Comparison of ENCODE assay signal across 2 cellular contexts in the genomic region with DNA sequence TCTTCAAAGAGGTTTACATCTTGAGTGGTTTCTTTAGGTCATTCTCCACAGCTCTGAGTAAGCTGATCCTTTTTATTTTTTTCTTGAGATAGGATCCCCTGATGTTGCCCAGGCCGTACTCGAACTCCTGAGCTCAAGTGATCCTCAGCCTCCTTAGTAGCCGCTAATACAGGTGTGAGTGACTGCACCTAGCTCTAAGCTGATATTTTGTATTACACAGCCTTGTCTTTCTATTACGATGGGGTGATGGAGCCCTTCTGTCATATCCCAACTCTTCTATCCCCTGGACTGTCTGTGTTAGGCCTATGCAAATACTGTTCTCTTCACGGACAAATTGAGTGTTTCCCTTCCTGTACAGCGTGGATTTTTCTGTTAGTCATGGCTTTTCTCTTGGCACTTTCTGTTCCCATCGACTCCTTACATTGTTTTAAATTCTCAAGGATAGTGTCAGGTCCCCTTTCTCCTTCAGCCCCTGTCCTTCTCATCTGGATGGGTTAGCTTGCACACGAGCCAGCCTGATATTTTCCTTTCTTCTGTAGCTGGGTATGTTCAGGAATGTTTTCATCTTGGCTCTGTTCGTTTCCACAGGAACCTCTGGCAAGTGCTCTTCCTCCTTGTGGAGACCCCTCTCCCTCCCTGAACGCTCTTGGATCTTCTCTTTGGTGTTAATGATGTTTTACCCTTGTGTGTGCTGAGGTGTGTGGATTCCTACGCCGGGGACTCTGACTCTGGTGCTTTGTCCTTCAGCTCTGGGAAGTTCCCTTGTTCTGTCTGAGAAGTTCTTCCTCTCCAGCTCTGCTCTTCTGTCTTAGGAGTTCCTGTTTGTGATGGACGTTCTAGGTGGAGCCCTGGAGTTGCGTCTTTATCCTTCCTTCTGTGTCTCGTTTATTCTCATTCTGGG.
TF ChIP-seq lines count a peak whose summit lies in the region.

No MANE protein-coding gene starts in this region.

TF ChIP-seq in SK-N-SH, 30 proteins besides CTCF, POLR2A, EP300 and RAD21 (continued from another document):
- no peak for TF ChIP-seq TEAD4 (IDR thresholded peaks at IDR 0.05; ENCODE audit: borderline replicate concordance, insufficient read depth)
- TF ChIP-seq, protein P1, sequence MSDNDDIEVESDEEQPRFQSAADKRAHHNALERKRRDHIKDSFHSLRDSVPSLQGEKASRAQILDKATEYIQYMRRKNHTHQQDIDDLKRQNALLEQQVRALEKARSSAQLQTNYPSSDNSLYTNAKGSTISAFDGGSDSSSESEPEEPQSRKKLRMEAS (IDR thresholded peaks at IDR 0.05; ENCODE audit: low read depth): no peak

TF ChIP-seq in SK-N-SH treated with all-trans-retinoic acid at 6 μM for 48 hours, 23 proteins besides CTCF, POLR2A, EP300 and RAD21 (continued from another document):
- TF ChIP-seq, protein P2, sequence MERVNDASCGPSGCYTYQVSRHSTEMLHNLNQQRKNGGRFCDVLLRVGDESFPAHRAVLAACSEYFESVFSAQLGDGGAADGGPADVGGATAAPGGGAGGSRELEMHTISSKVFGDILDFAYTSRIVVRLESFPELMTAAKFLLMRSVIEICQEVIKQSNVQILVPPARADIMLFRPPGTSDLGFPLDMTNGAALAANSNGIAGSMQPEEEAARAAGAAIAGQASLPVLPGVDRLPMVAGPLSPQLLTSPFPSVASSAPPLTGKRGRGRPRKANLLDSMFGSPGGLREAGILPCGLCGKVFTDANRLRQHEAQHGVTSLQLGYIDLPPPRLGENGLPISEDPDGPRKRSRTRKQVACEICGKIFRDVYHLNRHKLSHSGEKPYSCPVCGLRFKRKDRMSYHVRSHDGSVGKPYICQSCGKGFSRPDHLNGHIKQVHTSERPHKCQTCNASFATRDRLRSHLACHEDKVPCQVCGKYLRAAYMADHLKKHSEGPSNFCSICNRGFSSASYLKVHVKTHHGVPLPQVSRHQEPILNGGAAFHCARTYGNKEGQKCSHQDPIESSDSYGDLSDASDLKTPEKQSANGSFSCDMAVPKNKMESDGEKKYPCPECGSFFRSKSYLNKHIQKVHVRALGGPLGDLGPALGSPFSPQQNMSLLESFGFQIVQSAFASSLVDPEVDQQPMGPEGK (CRISPR knock-in tag; IDR thresholded peaks at IDR 0.05; ENCODE audit: borderline replicate concordance): no peak
